In the genomic region with DNA sequence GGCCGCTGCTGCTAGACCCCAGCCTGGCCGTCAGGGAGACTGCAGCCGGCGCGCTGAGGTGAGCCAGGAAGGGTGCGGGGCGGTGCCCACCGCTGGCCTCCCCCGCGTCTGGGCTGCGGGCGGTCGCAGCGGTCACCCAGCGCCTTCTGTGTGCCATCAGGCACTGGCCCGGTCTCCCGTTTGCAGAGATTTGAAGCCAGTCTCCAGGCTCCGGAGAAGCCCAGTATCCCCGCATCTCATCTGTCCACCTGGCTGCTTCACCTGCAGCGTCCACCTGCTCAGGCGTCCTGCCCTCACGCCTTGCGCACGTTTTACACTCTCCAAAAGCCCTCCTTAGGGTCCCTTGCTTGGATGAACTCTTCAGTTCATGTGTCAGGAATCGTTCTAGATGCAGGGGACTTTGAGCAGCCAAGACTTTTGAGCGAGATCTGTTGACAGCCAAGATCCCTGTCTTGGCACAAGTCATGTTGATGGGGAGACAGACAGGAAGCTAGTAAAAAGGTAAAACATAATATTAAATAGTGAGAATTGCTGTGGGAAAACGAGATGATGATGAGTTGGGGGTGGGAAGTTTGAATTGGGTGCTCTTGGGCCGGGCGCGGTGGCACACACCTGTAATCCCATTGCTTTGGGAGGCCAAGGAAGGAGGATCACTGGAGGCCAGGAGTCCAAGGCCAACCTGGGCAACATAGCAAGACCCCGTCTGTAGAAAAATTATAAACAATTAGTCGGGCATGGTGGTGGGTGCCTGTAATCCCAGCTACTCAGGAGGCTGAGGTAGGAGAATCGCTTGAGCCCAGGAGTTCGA, we compare ENCODE assay signal across 8 cellular contexts. TPM values are rescaled to one million over a fixed set of nuclear protein-coding genes. Genes with fewer than 3 reads are reported as not detected.
DNase-seq lines count a peak whose midpoint lies in the region; ATAC-seq and TF ChIP-seq lines count a peak whose summit lies in the region.

No MANE protein-coding gene starts in this region.

- no peak for DNase-seq in CD8-positive, alpha-beta memory T cell
- no peak for DNase-seq in NB4 (ENCODE audit: low read depth)
- DNase-seq in effector memory CD8-positive, alpha-beta T cell = no peak
- no peak for DNase-seq in epidermal melanocyte (ENCODE audit: insufficient read length, low spot score)
- no peak for DNase-seq in NCI-H82 (lab: John Stamatoyannopoulos, UW)
- no peak for DNase-seq in T-helper 9 cell

- CTCF ChIA-PET in CD8-positive, alpha-beta memory T cell (lab: Charles Lee) = interaction anchor here (0.6 to 4.1 kb wide), 10 partner anchors 17 to 740 kb away, joined by 3 to 24 read pairs (median 5); a partner anchor contains a TSS

- peak overlapping the region; percentile 88 to 97 (median 94) for H3K4me3 Mint-ChIP-seq in CD8-positive, alpha-beta memory T cell
- H3K4me3 Mint-ChIP-seq in effector memory CD8-positive, alpha-beta T cell = peak overlapping the region; percentile 94 to 95

- H3K4me1 Mint-ChIP-seq in CD8-positive, alpha-beta memory T cell = peaks cover 37 to 55% (median 52%) of the 10 kb centered on the region in 3 donors
- H3K4me1 Mint-ChIP-seq in effector memory CD8-positive, alpha-beta T cell (ENCODE audit: low read depth in 2 of 2) = peaks cover 23 to 43% of the 10 kb centered on the region in 2 donors

- H3K4me3 ChIP-seq in CD8-positive, alpha-beta memory T cell (ENCODE audit: low read length) = peak overlapping the region; percentile 94
- peak overlapping the region; percentile 92 for H3K4me3 ChIP-seq in NB4 (ENCODE audit: low read depth, low read length)
- H3K4me3 ChIP-seq in neutrophil (ENCODE audit: low read depth in 1 of 2, low read length in 1 of 2) = peak overlapping the region; percentile 98 to 100

- H3K36me3 Mint-ChIP-seq in CD8-positive, alpha-beta memory T cell = peaks cover 0 to 33% (median 16%) of the 10 kb centered on the region in 3 donors
- peaks cover 26% of the 10 kb centered on the region for H3K36me3 Mint-ChIP-seq in effector memory CD8-positive, alpha-beta T cell (ENCODE audit: insufficient read depth)

- H3K27ac ChIP-seq in CD8-positive, alpha-beta memory T cell (ENCODE audit: low read depth, low read length) = peak overlapping the region; percentile 74
- H3K27ac ChIP-seq in neutrophil = peak overlapping the region; percentile 92

- no peak for TF ChIP-seq POLR2A in NB4 (IDR thresholded peaks at IDR 0.05; ENCODE audit: extremely low read depth, insufficient read length)

- ATAC-seq in effector memory CD8-positive, alpha-beta T cell (replicated peaks) = no peak
- no peak for ATAC-seq in GM18868 (IDR thresholded peaks at IDR 0.05; ENCODE audit: unreplicated experiment)

- H3K27ac Mint-ChIP-seq in CD8-positive, alpha-beta memory T cell = peak overlapping the region in 7 of 8 donors; percentile 85 to 97 (median 93)
- H3K27ac Mint-ChIP-seq in effector memory CD8-positive, alpha-beta T cell = peak overlapping the region; percentile 85 to 86

- no peak for TF ChIP-seq CTCF in NB4 (IDR thresholded peaks at IDR 0.05; ENCODE audit: low read depth, low read length)
- peak; percentile 3 for TF ChIP-seq CTCF in neutrophil (IDR thresholded peaks at IDR 0.05)

- no peaks in the 10 kb centered on the region for H3K27me3 ChIP-seq in CD8-positive, alpha-beta memory T cell (ENCODE audit: insufficient read depth, low read length, poor library complexity, severe bottlenecking)
- H3K27me3 ChIP-seq in neutrophil = no peaks in the 10 kb centered on the region

- H3K4me1 ChIP-seq in CD8-positive, alpha-beta memory T cell (ENCODE audit: insufficient read depth, low read length) = peaks cover 24% of the 10 kb centered on the region
- H3K4me1 ChIP-seq in neutrophil (ENCODE audit: control insufficient read depth in 1 of 2, insufficient read depth in 1 of 2, low read depth in 1 of 2, low read length in 1 of 2) = peaks cover 17 to 22% of the 10 kb centered on the region in 2 experiments

- peaks cover 0 to 1% of the 10 kb centered on the region in 2 donors for H3K27me3 Mint-ChIP-seq in CD8-positive, alpha-beta memory T cell
- no peaks in the 10 kb centered on the region for H3K27me3 Mint-ChIP-seq in effector memory CD8-positive, alpha-beta T cell

- POLR2A ChIA-PET in CD8-positive, alpha-beta memory T cell (lab: Charles Lee) = interaction anchor here (0.6 to 1.4 kb wide), 4 partner anchors 41 to 632 kb away, joined by 3 to 10 read pairs (median 4); a partner anchor contains a TSS

- H3K9me3 Mint-ChIP-seq in CD8-positive, alpha-beta memory T cell = no peaks in the 10 kb centered on the region
- H3K9me3 Mint-ChIP-seq in effector memory CD8-positive, alpha-beta T cell = no peaks in the 10 kb centered on the region

- no peaks in the 10 kb centered on the region for H3K9me3 ChIP-seq in CD8-positive, alpha-beta memory T cell (ENCODE audit: low read length)
- no peaks in the 10 kb centered on the region for H3K9me3 ChIP-seq in neutrophil

- peaks cover 8% of the 10 kb centered on the region for H3K36me3 ChIP-seq in CD8-positive, alpha-beta memory T cell (ENCODE audit: insufficient read depth, low read length)
- H3K36me3 ChIP-seq in neutrophil = no peaks in the 10 kb centered on the region

RNA-seq across cellular contexts. Expression of a gene that starts 0.9 kb away (rescaled TPM):
- 10 to 100 TPM; 25.5 to 26.2 TPM for total RNA-seq in CD8-positive, alpha-beta memory T cell
- polyA plus RNA-seq in CD8-positive, alpha-beta memory T cell = 7.4 TPM

RNA-seq across cellular contexts. Expression of a gene that starts 41.7 kb away (rescaled TPM):
- total RNA-seq in CD8-positive, alpha-beta memory T cell = 10 to 100 TPM; 21.2 to 23.6 TPM
- polyA plus RNA-seq in CD8-positive, alpha-beta memory T cell = 22.8 TPM
